23 cellular contexts compared by ENCODE assay signal in genomic region chr2:111686994-111687393, GRCh38.
"Had no signal": no experiment of that assay in that cellular context is flagged by ENCODE, and none has a peak within 500 bp of the region (broad histone marks: within the 10 kb centered on the region; RNA-seq: fewer than 3 reads in every experiment).

No MANE protein-coding gene starts in this region.

- H3K4me3 Mint-ChIP-seq: IgD-negative memory B cell had no signal

- H3K27ac Mint-ChIP-seq: IgD-negative memory B cell had no signal

- H3K9me3 ChIP-seq: Peyer's patch, SJCRH30 had no signal

- H3K4me3 ChIP-seq: K562, Peyer's patch, SJCRH30 had no signal

- H3K4me1 ChIP-seq: Peyer's patch, SJCRH30 had no signal

- H3K27me3 ChIP-seq: Peyer's patch, SJCRH30 had no signal

- DNase-seq: Kasumi-1, MM.1S, NCI-H1092 treated with DMSO at 0.1 percent for 48 hours, NCI-H1436, NCI-H187, NCI-H2029, NCI-H2081 treated with DMSO at 0.1 percent for 48 hours, NCI-H2171, NCI-H226, NCI-H446, NCI-H510A, NCI-H524 treated with DMSO at 0.1 percent for 48 hours, NCI-H69, NCI-H774, PC-3, Peyer's patch, SHP77 treated with DMSO at 0.1 percent for 48 hours, SJCRH30 had no signal

- H3K27ac ChIP-seq: KMS-11, Peyer's patch, SJCRH30 had no signal

- H3K36me3 ChIP-seq: Peyer's patch, SJCRH30 had no signal

- H3K4me1 Mint-ChIP-seq: IgD-negative memory B cell had no signal

- H3K27me3 Mint-ChIP-seq: IgD-negative memory B cell had no signal

- H3K9me3 Mint-ChIP-seq: IgD-negative memory B cell had no signal

- ATAC-seq: K562, PC-3, Right ventricle myocardium inferior, SK-N-SH treated with all-trans-retinoic acid at 6 μM for 48 hours had no signal
